Comparison of ENCODE assay signal across 22 cellular contexts in the genomic region with DNA sequence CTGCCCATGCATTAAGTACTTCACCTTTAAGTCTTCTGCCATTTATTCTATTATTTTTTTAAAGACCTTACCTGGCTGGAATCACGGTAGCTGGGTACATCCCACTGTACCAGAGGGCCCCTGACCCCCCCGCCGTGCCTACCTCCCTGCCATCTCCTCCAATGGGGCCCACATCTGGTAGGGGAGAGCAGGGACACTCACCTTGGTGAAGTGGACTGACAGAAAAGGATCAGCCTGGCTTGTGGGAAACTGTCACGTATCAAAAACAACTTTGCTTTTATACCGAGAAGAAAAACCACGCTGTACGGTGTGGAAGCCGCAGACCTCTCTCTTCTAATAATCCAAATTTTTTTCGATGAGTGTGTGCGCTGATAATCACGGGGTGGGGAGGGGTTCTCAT. TPM values are rescaled to one million over a fixed set of nuclear protein-coding genes. Genes with fewer than 3 reads are reported as not detected.
DNase-seq lines count a peak whose midpoint lies in the region; ATAC-seq and TF ChIP-seq lines count a peak whose summit lies in the region.
"Had no signal": no experiment of that assay in that cellular context is flagged by ENCODE, and none has a peak within 500 bp of the region (broad histone marks: within the 10 kb centered on the region; RNA-seq: fewer than 3 reads in every experiment).

A gene with protein sequence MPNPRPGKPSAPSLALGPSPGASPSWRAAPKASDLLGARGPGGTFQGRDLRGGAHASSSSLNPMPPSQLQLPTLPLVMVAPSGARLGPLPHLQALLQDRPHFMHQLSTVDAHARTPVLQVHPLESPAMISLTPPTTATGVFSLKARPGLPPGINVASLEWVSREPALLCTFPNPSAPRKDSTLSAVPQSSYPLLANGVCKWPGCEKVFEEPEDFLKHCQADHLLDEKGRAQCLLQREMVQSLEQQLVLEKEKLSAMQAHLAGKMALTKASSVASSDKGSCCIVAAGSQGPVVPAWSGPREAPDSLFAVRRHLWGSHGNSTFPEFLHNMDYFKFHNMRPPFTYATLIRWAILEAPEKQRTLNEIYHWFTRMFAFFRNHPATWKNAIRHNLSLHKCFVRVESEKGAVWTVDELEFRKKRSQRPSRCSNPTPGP (minus strand): TSS at position 251 of the 400 bp plus-strand sequence. CDS start 6,205 bp downstream, outside the sequence.

- TF ChIP-seq CTCF in glutamatergic neuron (IDR thresholded peaks at IDR 0.05; ENCODE audit: partially characterized antibody, unreplicated experiment) (no peak), foreskin keratinocyte (conservative IDR thresholded peaks at IDR 0.05) (no peak)

- H3K4me1 ChIP-seq in HAP-1 (no peaks in the 10 kb centered on the region; the same call in 1 of the 2 replicates), foreskin keratinocyte (no peaks in the 10 kb centered on the region)
- H3K4me1 ChIP-seq: sigmoid colon had no signal

- no peaks in the 10 kb centered on the region for H3K9me3 Mint-ChIP-seq in activated T-cell treated with anti-CD3 and anti-CD28 coated beads, Interleukin-2, amount 50 U/mL, for 72 hours
- H3K9me3 Mint-ChIP-seq in T-helper 1 cell treated with Interleukin-12 subunit alpha and Interleukin-12 subunit beta and Interleukin-4 antibody, amounts not matched to agents 30 μg/mL and 1 μg/mL, for 36 hours = no peaks in the 10 kb centered on the region
- no peaks in the 10 kb centered on the region for H3K9me3 Mint-ChIP-seq in activated T-helper 2 cell treated with anti-CD3 and anti-CD28 coated beads, Interferon-gamma antibody, Interleukin-2, Interleukin-4, amounts not matched to agents 10 μg/mL and 5 μg/mL and 100 μg/mL, durations not matched to agents 14 hours and 24 hours and 36 hours
- peaks cover 15% of the 10 kb centered on the region for H3K9me3 Mint-ChIP-seq in glutamatergic neuron (ENCODE audit: unreplicated experiment)
- H3K9me3 Mint-ChIP-seq: type B pancreatic cell had no signal

- no peaks in the 10 kb centered on the region for H3K9me3 ChIP-seq in HAP-1
- H3K9me3 ChIP-seq: sigmoid colon had no signal

- H3K27ac ChIP-seq in foreskin keratinocyte = no peak within 1 kb of the TSS
- H3K27ac ChIP-seq: sigmoid colon, VCaP had no signal

- intact Hi-C loops in activated T-helper 2 cell treated with anti-CD3 and anti-CD28 coated beads, Interferon-gamma antibody, Interleukin-2, Interleukin-4, amounts not matched to agents 10 μg/mL and 5 μg/mL and 100 μg/mL, durations not matched to agents 14 hours and 24 hours and 36 hours (cut with micrococcal nuclease) = loop anchor here (10.0 kb wide), 1 partner anchor 550 kb away; no protein-coding TSS in a partner anchor

- H3K4me1 Mint-ChIP-seq in activated T-cell treated with anti-CD3 and anti-CD28 coated beads, Interleukin-2, amount 50 U/mL, for 72 hours (ENCODE audit: low read depth) = peaks cover 52% of the 10 kb centered on the region
- H3K4me1 Mint-ChIP-seq in T-helper 1 cell treated with Interleukin-12 subunit alpha and Interleukin-12 subunit beta and Interleukin-4 antibody, amounts not matched to agents 30 μg/mL and 1 μg/mL, for 36 hours (ENCODE audit: low read depth) = peaks cover 36% of the 10 kb centered on the region
- H3K4me1 Mint-ChIP-seq in activated T-helper 2 cell treated with anti-CD3 and anti-CD28 coated beads, Interferon-gamma antibody, Interleukin-2, Interleukin-4, amounts not matched to agents 10 μg/mL and 5 μg/mL and 100 μg/mL, durations not matched to agents 14 hours and 24 hours and 36 hours (ENCODE audit: low read depth) = peaks cover 39% of the 10 kb centered on the region
- peaks cover 11% of the 10 kb centered on the region for H3K4me1 Mint-ChIP-seq in glutamatergic neuron (ENCODE audit: low read depth, unreplicated experiment)

- H3K27ac Mint-ChIP-seq in activated T-cell treated with anti-CD3 and anti-CD28 coated beads, Interleukin-2, amount 50 U/mL, for 72 hours = peak within 1 kb of the TSS; percentile 89
- H3K27ac Mint-ChIP-seq in T-helper 1 cell treated with Interleukin-12 subunit alpha and Interleukin-12 subunit beta and Interleukin-4 antibody, amounts not matched to agents 30 μg/mL and 1 μg/mL, for 36 hours = peak within 1 kb of the TSS; percentile 71
- H3K27ac Mint-ChIP-seq in activated T-helper 2 cell treated with anti-CD3 and anti-CD28 coated beads, Interferon-gamma antibody, Interleukin-2, Interleukin-4, amounts not matched to agents 10 μg/mL and 5 μg/mL and 100 μg/mL, durations not matched to agents 14 hours and 24 hours and 36 hours = peak within 1 kb of the TSS; percentile 77
- H3K27ac Mint-ChIP-seq in glutamatergic neuron (ENCODE audit: unreplicated experiment) = peak within 1 kb of the TSS; percentile 28
- H3K27ac Mint-ChIP-seq: progenitor cell of endocrine pancreas, type B pancreatic cell had no signal

- peaks cover 8% of the 10 kb centered on the region for H3K27me3 Mint-ChIP-seq in activated T-cell treated with anti-CD3 and anti-CD28 coated beads, Interleukin-2, amount 50 U/mL, for 72 hours (ENCODE audit: low read depth)
- H3K27me3 Mint-ChIP-seq in T-helper 1 cell treated with Interleukin-12 subunit alpha and Interleukin-12 subunit beta and Interleukin-4 antibody, amounts not matched to agents 30 μg/mL and 1 μg/mL, for 36 hours (ENCODE audit: low read depth) = no peaks in the 10 kb centered on the region
- no peaks in the 10 kb centered on the region for H3K27me3 Mint-ChIP-seq in activated T-helper 2 cell treated with anti-CD3 and anti-CD28 coated beads, Interferon-gamma antibody, Interleukin-2, Interleukin-4, amounts not matched to agents 10 μg/mL and 5 μg/mL and 100 μg/mL, durations not matched to agents 14 hours and 24 hours and 36 hours (ENCODE audit: low read depth)
- peaks cover 5% of the 10 kb centered on the region for H3K27me3 Mint-ChIP-seq in glutamatergic neuron (ENCODE audit: unreplicated experiment)
- H3K27me3 Mint-ChIP-seq: progenitor cell of endocrine pancreas, type B pancreatic cell had no signal

- no peak for DNase-seq in activated T-cell treated with anti-CD3 and anti-CD28 coated beads, Interleukin-2, amount 50 U/mL, for 72 hours
- DNase-seq in activated T-cell treated with anti-CD3 and anti-CD28 coated beads for 4 hours (no peak), glutamatergic neuron (no peak), HAP-1 (ENCODE audit: low spot score in 2 of 2) (no peak), HCEC 1CT (no peak), foreskin keratinocyte (no peak)
- no peak for DNase-seq in activated T-helper 2 cell treated with anti-CD3 and anti-CD28 coated beads, Interferon-gamma antibody, Interleukin-2, Interleukin-4, amounts not matched to agents 10 μg/mL and 5 μg/mL and 100 μg/mL, durations not matched to agents 14 hours and 24 hours and 36 hours (ENCODE audit: low spot score)
- DNase-seq: activated CD8-positive, alpha-beta memory T cell treated with anti-CD3 and anti-CD28 coated beads for 24 hours; C1 segment of cervical spinal cord; DMS 273 treated with DMSO at 0.1 percent for 48 hours; H7; NCI-H1436; NCI-H2107; NCI-H446; SHP77; sigmoid colon; SW 1271 had no signal

- no peak within 1 kb of the TSS for H3K4me3 ChIP-seq in HAP-1
- H3K4me3 ChIP-seq: sigmoid colon had no signal

- ATAC-seq in activated T-cell treated with anti-CD3 and anti-CD28 coated beads, Interleukin-2, amount 50 U/mL, for 72 hours (replicated peaks in 1 of 2) = no peak
- no peak for ATAC-seq in foreskin keratinocyte

- H3K27me3 ChIP-seq in HAP-1 (ENCODE audit: low read depth) (no peaks in the 10 kb centered on the region), foreskin keratinocyte (no peaks in the 10 kb centered on the region)
- H3K27me3 ChIP-seq: sigmoid colon had no signal

- in situ Hi-C loops in HAP-1 (cut with MboI; ENCODE audit: low sequenced_read_pairs) = no loop called here

- peak within 1 kb of the TSS; percentile 69 to 73 for H3K4me3 Mint-ChIP-seq in activated T-cell treated with anti-CD3 and anti-CD28 coated beads, Interleukin-2, amount 50 U/mL, for 72 hours
- H3K4me3 Mint-ChIP-seq in T-helper 1 cell treated with Interleukin-12 subunit alpha and Interleukin-12 subunit beta and Interleukin-4 antibody, amounts not matched to agents 30 μg/mL and 1 μg/mL, for 36 hours = peak within 1 kb of the TSS; percentile 80
- peak within 1 kb of the TSS; percentile 66 for H3K4me3 Mint-ChIP-seq in activated T-helper 2 cell treated with anti-CD3 and anti-CD28 coated beads, Interferon-gamma antibody, Interleukin-2, Interleukin-4, amounts not matched to agents 10 μg/mL and 5 μg/mL and 100 μg/mL, durations not matched to agents 14 hours and 24 hours and 36 hours (ENCODE audit: low read depth)
- H3K4me3 Mint-ChIP-seq in glutamatergic neuron (ENCODE audit: unreplicated experiment) = no peak within 1 kb of the TSS
- H3K4me3 Mint-ChIP-seq: type B pancreatic cell had no signal

- no peaks in the 10 kb centered on the region for H3K36me3 ChIP-seq in HAP-1 (replicated peaks)
- H3K36me3 ChIP-seq: sigmoid colon had no signal

- no peaks in the 10 kb centered on the region for H3K36me3 Mint-ChIP-seq in activated T-cell treated with anti-CD3 and anti-CD28 coated beads, Interleukin-2, amount 50 U/mL, for 72 hours (ENCODE audit: insufficient read depth in 2 of 2)
- peaks cover 5% of the 10 kb centered on the region for H3K36me3 Mint-ChIP-seq in T-helper 1 cell treated with Interleukin-12 subunit alpha and Interleukin-12 subunit beta and Interleukin-4 antibody, amounts not matched to agents 30 μg/mL and 1 μg/mL, for 36 hours (ENCODE audit: low read depth)
- H3K36me3 Mint-ChIP-seq in activated T-helper 2 cell treated with anti-CD3 and anti-CD28 coated beads, Interferon-gamma antibody, Interleukin-2, Interleukin-4, amounts not matched to agents 10 μg/mL and 5 μg/mL and 100 μg/mL, durations not matched to agents 14 hours and 24 hours and 36 hours (ENCODE audit: low read depth) = peaks cover 15% of the 10 kb centered on the region
- no peaks in the 10 kb centered on the region for H3K36me3 Mint-ChIP-seq in glutamatergic neuron (ENCODE audit: unreplicated experiment)
- H3K36me3 Mint-ChIP-seq: type B pancreatic cell had no signal

RNA-seq across cellular contexts. Expression of the gene that starts here (rescaled TPM):
- 10 to 100 TPM; 16.7 to 22.8 TPM for total RNA-seq in activated T-cell treated with anti-CD3 and anti-CD28 coated beads, Interleukin-2, amount 50 U/mL, for 72 hours
- total RNA-seq in activated T-helper 2 cell treated with anti-CD3 and anti-CD28 coated beads, Interferon-gamma antibody, Interleukin-2, Interleukin-4, amounts not matched to agents 10 μg/mL and 5 μg/mL and 100 μg/mL, durations not matched to agents 14 hours and 24 hours and 36 hours = 28.9 and 29.4 TPM in 2 replicates
- total RNA-seq in glutamatergic neuron (ENCODE audit: unreplicated experiment) = 0.78 TPM
- total RNA-seq in foreskin keratinocyte = 0.11 and 0.14 TPM in 2 replicates
- polyA plus RNA-seq in foreskin keratinocyte = 0.09 and 0.15 TPM in 2 replicates
- total RNA-seq: lung microvascular endothelial cell, sigmoid colon had no signal

Comparison
In these comparisons a context has a peak if more than half of its experiments do, and no peak if none do; other contexts are left out.
1. H3K27ac Mint-ChIP-seq: peak in every context shown above with its lines; median percentile 89 in activated T-cell treated with anti-CD3 and anti-CD28 coated beads, Interleukin-2, amount 50 U/mL, for 72 hours; 77 in activated T-helper 2 cell treated with anti-CD3 and anti-CD28 coated beads, Interferon-gamma antibody, Interleukin-2, Interleukin-4, amounts not matched to agents 10 μg/mL and 5 μg/mL and 100 μg/mL, durations not matched to agents 14 hours and 24 hours and 36 hours; 71 in T-helper 1 cell treated with Interleukin-12 subunit alpha and Interleukin-12 subunit beta and Interleukin-4 antibody, amounts not matched to agents 30 μg/mL and 1 μg/mL, for 36 hours; 28 in glutamatergic neuron.